23 cellular contexts compared by ENCODE assay signal in genomic region chr22:40199223-40199622, GRCh38. TPM values are rescaled to one million over a fixed set of nuclear protein-coding genes. Genes with fewer than 3 reads are reported as not detected.
A peak's percentile ranks its signal among the peaks of the same experiment; 100 is the strongest.
DNase-seq lines count a peak whose midpoint lies in the region; ATAC-seq and TF ChIP-seq lines count a peak whose summit lies in the region.
"Had no signal": no experiment of that assay in that cellular context is flagged by ENCODE, and none has a peak within 500 bp of the region (broad histone marks: within the 10 kb centered on the region; RNA-seq: fewer than 3 reads in every experiment).

No MANE protein-coding gene starts in this region.

- H3K4me1 ChIP-seq in naive thymus-derived CD4-positive, alpha-beta T cell (ENCODE audit: control insufficient read depth in 2 of 2, insufficient read depth in 2 of 2, low read length in 2 of 2): peaks cover 28 to 61% of the 10 kb centered on the region in 2 donors
- peaks cover 28% of the 10 kb centered on the region for H3K4me1 ChIP-seq in osteoblast (ENCODE audit: insufficient read depth, low read length)

- H3K27me3 ChIP-seq in naive thymus-derived CD4-positive, alpha-beta T cell (ENCODE audit: control insufficient read depth in 2 of 2, insufficient read depth in 2 of 2, low read length in 2 of 2): no peaks in the 10 kb centered on the region
- no peaks in the 10 kb centered on the region for H3K27me3 ChIP-seq in osteoblast (ENCODE audit: insufficient read depth, low read length)
- H3K27me3 ChIP-seq: brain microvascular endothelial cell, spleen, upper lobe of right lung had no signal

- no peak overlapping the region for H3K4me3 ChIP-seq in naive thymus-derived CD4-positive, alpha-beta T cell (ENCODE audit: low read length)
- H3K4me3 ChIP-seq in osteoblast (ENCODE audit: insufficient read depth, low read length): no peak overlapping the region
- H3K4me3 ChIP-seq: mucosa of descending colon, spleen, upper lobe of right lung had no signal

- H3K9me3 ChIP-seq in naive thymus-derived CD4-positive, alpha-beta T cell (ENCODE audit: control insufficient read depth in 2 of 3, low read length in 3 of 3): no peaks in the 10 kb centered on the region
- H3K9me3 ChIP-seq in osteoblast (ENCODE audit: low read depth, low read length): no peaks in the 10 kb centered on the region
- H3K9me3 ChIP-seq: mucosa of descending colon, spleen, upper lobe of right lung had no signal

- no peak overlapping the region for H3K27ac ChIP-seq in naive thymus-derived CD4-positive, alpha-beta T cell (ENCODE audit: low read depth, low read length)
- H3K27ac ChIP-seq in osteoblast (ENCODE audit: low read depth, low read length): no peak overlapping the region
- H3K27ac ChIP-seq: 22Rv1, brain microvascular endothelial cell, spleen, upper lobe of right lung had no signal

- peak overlapping the region; percentile 70 for H3K27ac Mint-ChIP-seq in activated naive CD8-positive, alpha-beta T cell
- peak overlapping the region in 8 of 9 donors; percentile 33 to 87 (median 74) for H3K27ac Mint-ChIP-seq in naive thymus-derived CD4-positive, alpha-beta T cell
- H3K27ac Mint-ChIP-seq: activated T-helper 1 cell treated with anti-CD3 and anti-CD28 coated beads, Interleukin-12 subunit alpha, Interleukin-12 subunit beta, Interleukin-2, Interleukin-4 antibody, amounts not matched to agents 30 ng/mL and 10 ng/mL and 1 ng/mL, durations not matched to agents 14 hours and 24 hours and 36 hours; T-helper 1 cell treated with Interleukin-12 subunit alpha and Interleukin-12 subunit beta and Interleukin-4 antibody, amounts not matched to agents 30 μg/mL and 1 μg/mL, for 36 hours had no signal

- no peak overlapping the region for H3K4me3 Mint-ChIP-seq in activated naive CD8-positive, alpha-beta T cell
- H3K4me3 Mint-ChIP-seq in naive thymus-derived CD4-positive, alpha-beta T cell: peak overlapping the region in 3 of 10 donors; percentile 2 to 27 (median 19)
- H3K4me3 Mint-ChIP-seq: activated T-helper 1 cell treated with anti-CD3 and anti-CD28 coated beads, Interleukin-12 subunit alpha, Interleukin-12 subunit beta, Interleukin-2, Interleukin-4 antibody, amounts not matched to agents 30 ng/mL and 10 ng/mL and 1 ng/mL, durations not matched to agents 14 hours and 24 hours and 36 hours; T-helper 1 cell treated with Interleukin-12 subunit alpha and Interleukin-12 subunit beta and Interleukin-4 antibody, amounts not matched to agents 30 μg/mL and 1 μg/mL, for 36 hours had no signal

- no peaks in the 10 kb centered on the region for H3K9me3 Mint-ChIP-seq in activated naive CD8-positive, alpha-beta T cell (ENCODE audit: low read depth)
- no peaks in the 10 kb centered on the region for H3K9me3 Mint-ChIP-seq in naive thymus-derived CD4-positive, alpha-beta T cell
- H3K9me3 Mint-ChIP-seq: activated T-helper 1 cell treated with anti-CD3 and anti-CD28 coated beads, Interleukin-12 subunit alpha, Interleukin-12 subunit beta, Interleukin-2, Interleukin-4 antibody, amounts not matched to agents 30 ng/mL and 10 ng/mL and 1 ng/mL, durations not matched to agents 14 hours and 24 hours and 36 hours; IgD-negative memory B cell; T-helper 1 cell treated with Interleukin-12 subunit alpha and Interleukin-12 subunit beta and Interleukin-4 antibody, amounts not matched to agents 30 μg/mL and 1 μg/mL, for 36 hours had no signal

- H3K36me3 Mint-ChIP-seq in activated naive CD8-positive, alpha-beta T cell: no peaks in the 10 kb centered on the region
- peaks cover 0 to 13% (median 0%) of the 10 kb centered on the region in 5 donors for H3K36me3 Mint-ChIP-seq in naive thymus-derived CD4-positive, alpha-beta T cell

- intact Hi-C loops in naive thymus-derived CD4-positive, alpha-beta T cell (cut with micrococcal nuclease): no loop called here

- no peak for ATAC-seq in naive thymus-derived CD4-positive, alpha-beta T cell
- no peak for ATAC-seq in GM18520 (IDR thresholded peaks at IDR 0.05; ENCODE audit: unreplicated experiment)
- ATAC-seq: mucosa of descending colon, Right ventricle myocardium inferior, upper lobe of right lung had no signal

- CTCF ChIA-PET in naive thymus-derived CD4-positive, alpha-beta T cell (lab: Charles Lee): no interaction called here

- H4K20me1 ChIP-seq in osteoblast (ENCODE audit: insufficient read depth, low read length): peaks cover 70% of the 10 kb centered on the region

- H3K79me2 ChIP-seq in osteoblast (ENCODE audit: insufficient read depth, low read length): peaks cover 86% of the 10 kb centered on the region

- in situ Hi-C loops in G401 (cut with HindIII; ENCODE audit: low sequenced_read_pairs): loop anchor here (25.0 kb wide), 1 partner anchor 137 kb away; no protein-coding TSS in a partner anchor

- H3K4me2 ChIP-seq in osteoblast (ENCODE audit: insufficient read depth, low read length): no peak overlapping the region

- H3K4me1 Mint-ChIP-seq in activated naive CD8-positive, alpha-beta T cell (ENCODE audit: low read depth): peaks cover 81% of the 10 kb centered on the region
- H3K4me1 Mint-ChIP-seq in naive thymus-derived CD4-positive, alpha-beta T cell: peaks cover 51 to 96% (median 80%) of the 10 kb centered on the region in 7 donors

- no peaks in the 10 kb centered on the region for H3K27me3 Mint-ChIP-seq in activated naive CD8-positive, alpha-beta T cell
- H3K27me3 Mint-ChIP-seq in naive thymus-derived CD4-positive, alpha-beta T cell: no peaks in the 10 kb centered on the region
- H3K27me3 Mint-ChIP-seq: IgD-negative memory B cell had no signal

- no peaks in the 10 kb centered on the region for H3K36me3 ChIP-seq in naive thymus-derived CD4-positive, alpha-beta T cell (ENCODE audit: control insufficient read depth in 2 of 3, insufficient read depth in 3 of 3, low read length in 3 of 3)
- H3K36me3 ChIP-seq in osteoblast (ENCODE audit: insufficient read depth, low read length): no peaks in the 10 kb centered on the region
- H3K36me3 ChIP-seq: brain microvascular endothelial cell, upper lobe of right lung had no signal

- no peak for TF ChIP-seq CTCF in osteoblast (IDR thresholded peaks at IDR 0.05; ENCODE audit: extremely low read depth, low read depth, low read length)

- no peak overlapping the region for H2AFZ ChIP-seq in osteoblast (ENCODE audit: low read length)

- DNase-seq in DMS 273 (lab: John Stamatoyannopoulos, UW; ENCODE audit: unreplicated experiment) (peak; percentile 23), DMS 273 treated with DMSO at 0.1 percent for 48 hours (lab: John Stamatoyannopoulos, UW) (no peak), G401 (ENCODE audit: low spot score) (peak; percentile 96), osteoblast (ENCODE audit: insufficient read length, low spot score, missing footprints) (no peak), dermis blood vessel endothelial cell (no peak)
- DNase-seq in naive thymus-derived CD4-positive, alpha-beta T cell: no peak
- DNase-seq: activated CD4-positive, alpha-beta T cell treated with anti-CD3 and anti-CD28 coated beads, Interleukin-2, amount 50 U/mL, for 48 hours; brain microvascular endothelial cell; cortex of kidney; head of caudate nucleus; mucosa of descending colon; NCI-H1417 treated with DMSO at 0.1 percent for 48 hours; OCI-M1; retina; spleen; upper lobe of right lung had no signal

- POLR2A ChIA-PET in naive thymus-derived CD4-positive, alpha-beta T cell (lab: Charles Lee): interaction anchor here (0.8 to 1.5 kb wide), 2 partner anchors 20 to 154 kb away, joined by 3 read pairs; no protein-coding TSS in a partner anchor

RNA-seq across cellular contexts. Expression of gene TNRC6B, which starts 21.5 kb away (rescaled TPM):
- total RNA-seq in G401 (2014; rRNA removed; shearing (Covaris generic)): 11.1 TPM in 2 replicates
- 100 to 1,000 TPM in 4 of 5 experiments, 10 to 100 TPM in 1; 67.4 to 165 (median 146) TPM for total RNA-seq in naive thymus-derived CD4-positive, alpha-beta T cell
- 100 to 1,000 TPM; 102 to 119 TPM for polyA plus RNA-seq in naive thymus-derived CD4-positive, alpha-beta T cell
- total RNA-seq in osteoblast (26.4 and 33.9 TPM in 2 replicates), dermis blood vessel endothelial cell (23.1 and 24.5 TPM in 2 replicates)

Comparison
In these comparisons a context has a peak if more than half of its experiments do, and no peak if none do; other contexts are left out.
1. DNase-seq: peak in DMS 273 (single experiment) and G401 (single experiment); none in DMS 273 treated with DMSO at 0.1 percent for 48 hours (single experiment), naive thymus-derived CD4-positive, alpha-beta T cell (0 of 9), osteoblast (single experiment) and dermis blood vessel endothelial cell (single experiment).